In the genomic region with DNA sequence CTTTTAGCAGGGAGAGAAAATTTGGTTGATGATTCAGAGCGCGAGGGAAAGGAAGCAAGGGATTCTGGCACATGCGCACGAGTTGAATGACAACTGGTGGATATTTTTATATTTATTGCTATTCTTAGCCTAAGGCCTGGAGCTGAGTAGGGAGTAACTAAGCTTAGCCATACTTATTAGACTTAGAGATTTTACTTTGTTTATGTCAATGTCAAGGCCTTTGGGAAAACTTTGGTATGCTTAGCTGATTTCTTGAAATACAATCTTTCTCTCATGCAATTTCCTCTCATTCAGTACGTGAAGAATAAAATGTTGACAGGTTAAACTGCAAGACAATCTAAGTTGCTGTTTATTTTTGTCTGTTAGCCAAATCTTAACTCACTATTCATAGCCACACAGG, we compare ENCODE assay signal across 10 cellular contexts.
DNase-seq lines count a peak whose midpoint lies in the region; ATAC-seq and TF ChIP-seq lines count a peak whose summit lies in the region.
"Had no signal": no experiment of that assay in that cellular context is flagged by ENCODE, and none has a peak within 500 bp of the region (broad histone marks: within the 10 kb centered on the region; RNA-seq: fewer than 3 reads in every experiment).

No MANE protein-coding gene starts in this region.

- peaks cover 12% of the 10 kb centered on the region for H3K36me3 Mint-ChIP-seq in activated T-helper 1 cell treated with anti-CD3 and anti-CD28 coated beads, Interleukin-12 subunit alpha, Interleukin-12 subunit beta, Interleukin-2, Interleukin-4 antibody, amounts not matched to agents 30 ng/mL and 10 ng/mL and 1 ng/mL, durations not matched to agents 14 hours and 24 hours and 36 hours (ENCODE audit: low read depth)

- H3K9ac ChIP-seq in BLaER1 treated with 17β-estradiol and CSF1 and Interleukin-3, amounts not matched to agents 10 nM and 100 nM, result no peak overlapping the region

- H3K27ac ChIP-seq in BLaER1 treated with 17β-estradiol and CSF1 and Interleukin-3, amounts not matched to agents 10 nM and 100 nM, result peak overlapping the region in 1 of 11 experiments; percentile 46; a peak in 1 of 22 replicates
- H3K27ac ChIP-seq in adrenal gland (peak overlapping the region in 4 of 5 donors; percentile 64 to 95 (median 84)), gastroesophageal sphincter (peak overlapping the region; percentile 78 to 94 (median 82))
- H3K27ac ChIP-seq in effector memory CD4-positive, alpha-beta T cell (ENCODE audit: insufficient read depth, low read length, poor library complexity, severe bottlenecking), result no peak overlapping the region

- H3K4me3 ChIP-seq in BLaER1 treated with 17β-estradiol and CSF1 and Interleukin-3, amounts not matched to agents 10 nM and 100 nM, result no peak overlapping the region
- H3K4me3 ChIP-seq in adrenal gland (no peak overlapping the region), gastroesophageal sphincter (no peak overlapping the region)
- H3K4me3 ChIP-seq in effector memory CD4-positive, alpha-beta T cell (ENCODE audit: insufficient read depth, low read depth, low read length, poor library complexity, severe bottlenecking), result no peak overlapping the region

- TF ChIP-seq POLR2A in adrenal gland (IDR thresholded peaks at IDR 0.05) (peak in 1 of 2 donors; percentile 16), gastroesophageal sphincter (IDR thresholded peaks at IDR 0.05) (no peak)

- TF ChIP-seq CTCF in adrenal gland (IDR thresholded peaks at IDR 0.05) (no peak), gastroesophageal sphincter (IDR thresholded peaks at IDR 0.05) (peak in 1 of 4 experiments; percentile 8)

- intact Hi-C loops in adrenal gland (cut with DNase I), result no loop called here
- intact Hi-C loops in activated T-helper 1 cell treated with anti-CD3 and anti-CD28 coated beads, Interleukin-12 subunit alpha, Interleukin-12 subunit beta, Interleukin-2, Interleukin-4 antibody, amounts not matched to agents 30 ng/mL and 10 ng/mL and 1 ng/mL, durations not matched to agents 14 hours and 24 hours and 36 hours (cut with micrococcal nuclease), result no loop called here

- ATAC-seq in gastroesophageal sphincter (peak; percentile 80), GM21576 (IDR thresholded peaks at IDR 0.05; ENCODE audit: unreplicated experiment) (no peak)

- peaks cover 7% of the 10 kb centered on the region for H3K9me3 Mint-ChIP-seq in activated T-helper 1 cell treated with anti-CD3 and anti-CD28 coated beads, Interleukin-12 subunit alpha, Interleukin-12 subunit beta, Interleukin-2, Interleukin-4 antibody, amounts not matched to agents 30 ng/mL and 10 ng/mL and 1 ng/mL, durations not matched to agents 14 hours and 24 hours and 36 hours

- no peaks in the 10 kb centered on the region for H3K27me3 ChIP-seq in BLaER1 treated with 17β-estradiol and CSF1 and Interleukin-3, amounts not matched to agents 10 nM and 100 nM
- H3K27me3 ChIP-seq in adrenal gland, result no peaks in the 10 kb centered on the region
- H3K27me3 ChIP-seq in gastroesophageal sphincter, result no peaks in the 10 kb centered on the region
- no peaks in the 10 kb centered on the region for H3K27me3 ChIP-seq in effector memory CD4-positive, alpha-beta T cell (replicated peaks; ENCODE audit: control insufficient read depth, insufficient read depth, low read length, poor library complexity, severe bottlenecking)

- DNase-seq in adrenal gland (peak; percentile 61 to 86 (median 69)), renal cortical epithelial cell (ENCODE audit: low read depth) (peak; percentile 47), NCI-H510A treated with DMSO at 0.1 percent for 48 hours (lab: John Stamatoyannopoulos, UW) (no peak)
- DNase-seq in effector memory CD4-positive, alpha-beta T cell, result no peak
- DNase-seq in activated T-helper 1 cell treated with anti-CD3 and anti-CD28 coated beads, Interleukin-12 subunit alpha, Interleukin-12 subunit beta, Interleukin-2, Interleukin-4 antibody, amounts not matched to agents 30 ng/mL and 10 ng/mL and 1 ng/mL, durations not matched to agents 14 hours and 24 hours and 36 hours (ENCODE audit: low spot score), result no peak
- DNase-seq: DND-41, OCI-M1 had no signal

- WGBS in adrenal gland, 4 donors, result 7 to 15% (median 10%) methylated on average over 5 of the region's 5 CpGs
- WGBS in gastroesophageal sphincter (ENCODE audit: low coverage in 1 of 2), 2 donors, result 0 to 15% methylated on average over 5 of the region's 5 CpGs

- no peaks in the 10 kb centered on the region for H3K27me3 Mint-ChIP-seq in activated T-helper 1 cell treated with anti-CD3 and anti-CD28 coated beads, Interleukin-12 subunit alpha, Interleukin-12 subunit beta, Interleukin-2, Interleukin-4 antibody, amounts not matched to agents 30 ng/mL and 10 ng/mL and 1 ng/mL, durations not matched to agents 14 hours and 24 hours and 36 hours (ENCODE audit: insufficient read depth)

- peak overlapping the region in 10 of 11 experiments; percentile 3 to 83 (median 41); a peak in 12 of 22 replicates for H3K4me2 ChIP-seq in BLaER1 treated with 17β-estradiol and CSF1 and Interleukin-3, amounts not matched to agents 10 nM and 100 nM

- H3K9me3 ChIP-seq in BLaER1 treated with 17β-estradiol and CSF1 and Interleukin-3, amounts not matched to agents 10 nM and 100 nM (replicated peaks in 1 of 11), result peaks cover 0 to 11% (median 7%) of the 10 kb centered on the region in 11 experiments; a peak in 12 of 22 replicates
- H3K9me3 ChIP-seq in adrenal gland (replicated peaks in 1 of 3), result no peaks in the 10 kb centered on the region
- H3K9me3 ChIP-seq in gastroesophageal sphincter, result no peaks in the 10 kb centered on the region
- no peaks in the 10 kb centered on the region for H3K9me3 ChIP-seq in effector memory CD4-positive, alpha-beta T cell (ENCODE audit: control insufficient read depth, low read length)

- H4K20me1 ChIP-seq in BLaER1 treated with 17β-estradiol and CSF1 and Interleukin-3, amounts not matched to agents 10 nM and 100 nM, result no peaks in the 10 kb centered on the region

- H3K27ac Mint-ChIP-seq in activated T-helper 1 cell treated with anti-CD3 and anti-CD28 coated beads, Interleukin-12 subunit alpha, Interleukin-12 subunit beta, Interleukin-2, Interleukin-4 antibody, amounts not matched to agents 30 ng/mL and 10 ng/mL and 1 ng/mL, durations not matched to agents 14 hours and 24 hours and 36 hours, result no peak overlapping the region

- no peak overlapping the region for H3K4me3 Mint-ChIP-seq in activated T-helper 1 cell treated with anti-CD3 and anti-CD28 coated beads, Interleukin-12 subunit alpha, Interleukin-12 subunit beta, Interleukin-2, Interleukin-4 antibody, amounts not matched to agents 30 ng/mL and 10 ng/mL and 1 ng/mL, durations not matched to agents 14 hours and 24 hours and 36 hours

- H3K36me3 ChIP-seq in BLaER1 treated with 17β-estradiol and CSF1 and Interleukin-3, amounts not matched to agents 10 nM and 100 nM, result no peaks in the 10 kb centered on the region
- H3K36me3 ChIP-seq in adrenal gland (replicated peaks in 1 of 2) (no peaks in the 10 kb centered on the region), gastroesophageal sphincter (no peaks in the 10 kb centered on the region)
- H3K36me3 ChIP-seq in effector memory CD4-positive, alpha-beta T cell (ENCODE audit: control insufficient read depth, insufficient read depth, low read length), result no peaks in the 10 kb centered on the region

- peaks cover 42% of the 10 kb centered on the region for H3K4me1 Mint-ChIP-seq in activated T-helper 1 cell treated with anti-CD3 and anti-CD28 coated beads, Interleukin-12 subunit alpha, Interleukin-12 subunit beta, Interleukin-2, Interleukin-4 antibody, amounts not matched to agents 30 ng/mL and 10 ng/mL and 1 ng/mL, durations not matched to agents 14 hours and 24 hours and 36 hours (ENCODE audit: low read depth)

- TF ChIP-seq EP300 in gastroesophageal sphincter (IDR thresholded peaks at IDR 0.05), result no peak

- H3K4me1 ChIP-seq in BLaER1 treated with 17β-estradiol and CSF1 and Interleukin-3, amounts not matched to agents 10 nM and 100 nM, result peaks cover 10 to 31% (median 15%) of the 10 kb centered on the region in 10 experiments; a peak in 17 of 20 replicates
- H3K4me1 ChIP-seq in adrenal gland (replicated peaks in 1 of 2) (peaks cover 30 to 55% of the 10 kb centered on the region in 2 donors), gastroesophageal sphincter (peaks cover 17 to 60% (median 23%) of the 10 kb centered on the region in 3 donors)
- H3K4me1 ChIP-seq in effector memory CD4-positive, alpha-beta T cell (ENCODE audit: control insufficient read depth, insufficient read depth, low read length, poor library complexity, severe bottlenecking), result no peaks in the 10 kb centered on the region

Comparison
In these comparisons a context has a peak if more than half of its experiments do, and no peak if none do; other contexts are left out.
1. DNase-seq: peak in adrenal gland (7 of 7) and renal cortical epithelial cell (single experiment); none in effector memory CD4-positive, alpha-beta T cell (0 of 3), NCI-H510A treated with DMSO at 0.1 percent for 48 hours (single experiment) and activated T-helper 1 cell treated with anti-CD3 and anti-CD28 coated beads, Interleukin-12 subunit alpha, Interleukin-12 subunit beta, Interleukin-2, Interleukin-4 antibody, amounts not matched to agents 30 ng/mL and 10 ng/mL and 1 ng/mL, durations not matched to agents 14 hours and 24 hours and 36 hours (single experiment).